Comparison of ENCODE assay signal across 14 cellular contexts in genomic region chr6:73558624-73559398, GRCh38. TPM values are rescaled to one million over a fixed set of nuclear protein-coding genes. Genes with fewer than 3 reads are reported as not detected.
A peak's percentile ranks its signal among the peaks of the same experiment; 100 is the strongest.
DNase-seq lines count a peak whose midpoint lies in the region; ATAC-seq and TF ChIP-seq lines count a peak whose summit lies in the region.
"Had no signal": no experiment of that assay in that cellular context is flagged by ENCODE, and none has a peak within 500 bp of the region (broad histone marks: within the 10 kb centered on the region; RNA-seq: fewer than 3 reads in every experiment).

No MANE protein-coding gene starts in this region.

- no peak for TF ChIP-seq CTCF in MCF 10A (IDR thresholded peaks at IDR 0.05; ENCODE audit: unreplicated experiment)
- TF ChIP-seq CTCF in lower leg skin (IDR thresholded peaks at IDR 0.05): no peak

- 73 to 85% methylated on average over 4 of the region's 4 CpGs for WGBS in lower leg skin, 2 donors

- ATAC-seq in GM18867 (IDR thresholded peaks at IDR 0.05; ENCODE audit: unreplicated experiment): peak; percentile 65
- peak; percentile 45 for ATAC-seq in GM21529 (IDR thresholded peaks at IDR 0.05; ENCODE audit: unreplicated experiment)
- ATAC-seq in HG03175 (IDR thresholded peaks at IDR 0.05; ENCODE audit: unreplicated experiment): peak; percentile 76

- no peak for TF ChIP-seq POLR2A in lower leg skin (IDR thresholded peaks at IDR 0.05)

- H3K27me3 Mint-ChIP-seq in MCF 10A (ENCODE audit: insufficient read depth, unreplicated experiment): no peaks in the 10 kb centered on the region

- CTCF ChIA-PET in MCF 10A (lab: Yijun Ruan, JAX): interaction anchor here (0.5 to 0.6 kb wide), 2 partner anchors 15 to 115 kb away, joined by 3 read pairs; no protein-coding TSS in a partner anchor

- no peaks in the 10 kb centered on the region for H3K36me3 Mint-ChIP-seq in MCF 10A (ENCODE audit: insufficient read depth, unreplicated experiment)

- POLR2A ChIA-PET in MCF 10A (lab: Yijun Ruan, JAX): interaction anchor here (1.0 to 1.8 kb wide), 4 partner anchors 15 to 609 kb away, joined by 3 to 8 read pairs (median 4); partner anchors contain the start of gene EEF1A1

- H3K4me3 ChIP-seq in lower leg skin (ENCODE audit: low read depth, poor library complexity, severe bottlenecking): no peak overlapping the region
- H3K4me3 ChIP-seq: PC-9, suprapubic skin had no signal

- H3K4me3 Mint-ChIP-seq in MCF 10A (ENCODE audit: unreplicated experiment): no peak overlapping the region

- H3K4me1 Mint-ChIP-seq in MCF 10A (ENCODE audit: insufficient read depth, unreplicated experiment): no peaks in the 10 kb centered on the region

- H3K27ac Mint-ChIP-seq in MCF 10A (ENCODE audit: low read depth, unreplicated experiment): no peak overlapping the region

- no peaks in the 10 kb centered on the region for H3K9me3 Mint-ChIP-seq in MCF 10A (ENCODE audit: unreplicated experiment)

- intact Hi-C loops in MCF 10A (cut with micrococcal nuclease) (no loop called here), lower leg skin (cut with DNase I; ENCODE audit: low total_unique reads) (no loop called here)

- DNase-seq in mesenteric fat pad (ENCODE audit: low spot score): peak; percentile 6
- DNase-seq in epidermal melanocyte (ENCODE audit: insufficient read length, low spot score): no peak
- DNase-seq in NCI-H128 (lab: John Stamatoyannopoulos, UW; ENCODE audit: unreplicated experiment): no peak
- no peak for DNase-seq in MCF 10A (ENCODE audit: unreplicated experiment)
- DNase-seq in lower leg skin (ENCODE audit: low spot score in 2 of 2): no peak
- DNase-seq: cortex of kidney, Karpas-422, NCI-H2171 treated with DMSO at 0.1 percent for 48 hours, PC-9, retina had no signal

- BruUV-seq in MCF 10A (replicated peaks; lab: Mats Ljungman, UMichigan): no TSS peak

RNA-seq across cellular contexts. Expression of gene EEF1A1, which starts 38.0 kb away (rescaled TPM):
- total RNA-seq in mesenteric fat pad (8,244 TPM), MCF 10A (2022) (13,507 and 14,346 TPM in 2 replicates), lower leg skin (over 10,000 TPM in 2 of 4 donors, 1,000 to 10,000 TPM in 2; 8,072 to 12,275 (median 10,774) TPM)
